Comparison of ENCODE assay signal across 8 cellular contexts in genomic region chr17:50508573-50509460, GRCh38. TPM values are rescaled to one million over a fixed set of nuclear protein-coding genes. Genes with fewer than 3 reads are reported as not detected.
DNase-seq lines count a peak whose midpoint lies in the region; ATAC-seq and TF ChIP-seq lines count a peak whose summit lies in the region.
"Had no signal": no experiment of that assay in that cellular context is flagged by ENCODE, and none has a peak within 500 bp of the region (broad histone marks: within the 10 kb centered on the region; RNA-seq: fewer than 3 reads in every experiment).

No MANE protein-coding gene starts in this region.

- H3K9me3 ChIP-seq in iPS-18a (ENCODE audit: control insufficient read depth, low read depth, low read length) = no peaks in the 10 kb centered on the region

- H3K9ac ChIP-seq in iPS-18a (ENCODE audit: low read length) = no peak overlapping the region

- no peaks in the 10 kb centered on the region for H3K27me3 ChIP-seq in HL-60 (ENCODE audit: insufficient read depth, poor library complexity, severe bottlenecking)
- no peaks in the 10 kb centered on the region for H3K27me3 ChIP-seq in iPS-18a (ENCODE audit: control insufficient read depth, insufficient read depth, low read length)

- no peaks in the 10 kb centered on the region for H3K36me3 ChIP-seq in iPS-18a (ENCODE audit: control insufficient read depth, low read depth, low read length)

- TF ChIP-seq CTCF in HL-60 (IDR thresholded peaks at IDR 0.05; ENCODE audit: insufficient read depth, low read length) = no peak

- H3K9me3 Mint-ChIP-seq in activated naive CD8-positive, alpha-beta T cell treated with anti-CD3 and anti-CD28 coated beads for 36 hours = no peaks in the 10 kb centered on the region
- H3K9me3 Mint-ChIP-seq in stimulated activated memory B cell treated with anti-CD40 and anti-IgM and Interleukin-4, amounts not matched to agents 10 μg/mL and 1 μg/mL and 100 μg/mL, for 72 hours = no peaks in the 10 kb centered on the region

- DNase-seq in HL-60 (ENCODE audit: low read depth in 1 of 2, low spot score in 1 of 2) (no peak), activated gamma-delta T cell treated with Interleukin-2 at 50 U/mL for 16 hours (no peak), H4 (ENCODE audit: low spot score) (no peak)
- DNase-seq in activated naive CD8-positive, alpha-beta T cell treated with anti-CD3 and anti-CD28 coated beads for 36 hours = no peak

- H3K27me3 Mint-ChIP-seq in activated naive CD8-positive, alpha-beta T cell treated with anti-CD3 and anti-CD28 coated beads for 36 hours = no peaks in the 10 kb centered on the region
- peaks cover 26% of the 10 kb centered on the region for H3K27me3 Mint-ChIP-seq in stimulated activated memory B cell treated with anti-CD40 and anti-IgM and Interleukin-4, amounts not matched to agents 10 μg/mL and 1 μg/mL and 100 μg/mL, for 72 hours

- peaks cover 32% of the 10 kb centered on the region for H3K4me1 Mint-ChIP-seq in activated naive CD8-positive, alpha-beta T cell treated with anti-CD3 and anti-CD28 coated beads for 36 hours
- peaks cover 20% of the 10 kb centered on the region for H3K4me1 Mint-ChIP-seq in stimulated activated memory B cell treated with anti-CD40 and anti-IgM and Interleukin-4, amounts not matched to agents 10 μg/mL and 1 μg/mL and 100 μg/mL, for 72 hours

- H3K4me3 ChIP-seq in HL-60 (replicated peaks; ENCODE audit: insufficient read depth, low read length) = peak overlapping the region; percentile 50
- H3K4me3 ChIP-seq in iPS-18a (ENCODE audit: low read length) = peak overlapping the region; percentile 53

- H3K27ac ChIP-seq in HL-60 (replicated peaks) (no peak overlapping the region), iPS-18a (ENCODE audit: low read length) (no peak overlapping the region)

- no peaks in the 10 kb centered on the region for H3K36me3 Mint-ChIP-seq in activated naive CD8-positive, alpha-beta T cell treated with anti-CD3 and anti-CD28 coated beads for 36 hours
- H3K36me3 Mint-ChIP-seq in stimulated activated memory B cell treated with anti-CD40 and anti-IgM and Interleukin-4, amounts not matched to agents 10 μg/mL and 1 μg/mL and 100 μg/mL, for 72 hours = no peaks in the 10 kb centered on the region

- H3K27ac Mint-ChIP-seq in activated naive CD8-positive, alpha-beta T cell treated with anti-CD3 and anti-CD28 coated beads for 36 hours = peak overlapping the region; percentile 54
- H3K27ac Mint-ChIP-seq in stimulated activated memory B cell treated with anti-CD40 and anti-IgM and Interleukin-4, amounts not matched to agents 10 μg/mL and 1 μg/mL and 100 μg/mL, for 72 hours = peak overlapping the region; percentile 53

- H3K4me1 ChIP-seq in iPS-18a (ENCODE audit: control insufficient read depth, low read depth, low read length) = peaks cover 13% of the 10 kb centered on the region

- ATAC-seq in stimulated activated memory B cell treated with anti-CD40 and anti-IgM and Interleukin-4, amounts not matched to agents 10 μg/mL and 1 μg/mL and 100 μg/mL, for 72 hours = no peak
- ATAC-seq in GM18498 (IDR thresholded peaks at IDR 0.05; ENCODE audit: unreplicated experiment) = no peak

- peak overlapping the region; percentile 85 for H3K4me3 Mint-ChIP-seq in activated naive CD8-positive, alpha-beta T cell treated with anti-CD3 and anti-CD28 coated beads for 36 hours
- peak overlapping the region; percentile 87 for H3K4me3 Mint-ChIP-seq in stimulated activated memory B cell treated with anti-CD40 and anti-IgM and Interleukin-4, amounts not matched to agents 10 μg/mL and 1 μg/mL and 100 μg/mL, for 72 hours

RNA-seq across cellular contexts. Expression of gene MYCBPAP, which starts 0.6 kb away (rescaled TPM):
- 1 to 10 TPM in 1 of 2 experiments, under 1 TPM in 1; 0.56 to 1.1 TPM for total RNA-seq in activated naive CD8-positive, alpha-beta T cell treated with anti-CD3 and anti-CD28 coated beads for 36 hours
- not detected in 2 replicates for total RNA-seq in H4 (2014; rRNA removed; shearing (Covaris generic))
- total RNA-seq: HT1080 had no signal

RNA-seq across cellular contexts. Expression of gene EPN3, which starts 23.7 kb away (rescaled TPM):
- not detected for total RNA-seq in activated naive CD8-positive, alpha-beta T cell treated with anti-CD3 and anti-CD28 coated beads for 36 hours
- not detected in 2 replicates for total RNA-seq in H4 (2014; rRNA removed; shearing (Covaris generic))
- total RNA-seq: HT1080 had no signal

RNA-seq across cellular contexts. Expression of gene RSAD1, which starts 30.2 kb away (rescaled TPM):
- 10 to 100 TPM; 36.5 to 37.0 TPM for total RNA-seq in activated naive CD8-positive, alpha-beta T cell treated with anti-CD3 and anti-CD28 coated beads for 36 hours
- 18.7 and 19.3 TPM in 2 replicates for total RNA-seq in H4 (2014; rRNA removed; shearing (Covaris generic))

RNA-seq across cellular contexts. Expression of gene SPATA20, which starts 38.2 kb away (rescaled TPM):
- total RNA-seq in activated naive CD8-positive, alpha-beta T cell treated with anti-CD3 and anti-CD28 coated beads for 36 hours = 10 to 100 TPM; 32.4 to 36.3 TPM
- total RNA-seq in H4 (2014; rRNA removed; shearing (Covaris generic)) = 88.7 and 104 TPM in 2 replicates

RNA-seq across cellular contexts. Expression of gene CHAD, which starts 40.1 kb away (rescaled TPM):
- total RNA-seq in activated naive CD8-positive, alpha-beta T cell treated with anti-CD3 and anti-CD28 coated beads for 36 hours = not detected
- not detected in 2 replicates for total RNA-seq in H4 (2014; rRNA removed; shearing (Covaris generic))
- total RNA-seq: HT1080 had no signal
